Comparison of ENCODE assay signal across 9 cellular contexts in genomic region chr5:178990491-178990890, GRCh38. TPM values are rescaled to one million over a fixed set of nuclear protein-coding genes. Genes with fewer than 3 reads are reported as not detected.
"Had no signal": no experiment of that assay in that cellular context is flagged by ENCODE, and none has a peak within 500 bp of the region (broad histone marks: within the 10 kb centered on the region; RNA-seq: fewer than 3 reads in every experiment).

No MANE protein-coding gene starts in this region.

- H3K4me3 Mint-ChIP-seq: HFFc6 had no signal

- DNase-seq: GM23248, GOT3, H7, HFFc6, IMR-90 had no signal

- H3K27ac Mint-ChIP-seq: HFFc6 had no signal

- ATAC-seq: HCT116, K562 had no signal

RNA-seq across cellular contexts. Expression of gene GRM6, which starts 4.6 kb away (rescaled TPM):
- total RNA-seq: GM23248, H4, H7, HFFc6, HT1080, IMR-90, K562 had no signal

RNA-seq across cellular contexts. Expression of gene ZNF454, which starts 49.5 kb away (rescaled TPM):
- total RNA-seq: HFFc6, HT1080, K562 had no signal
